ENCODE assay signal across 9 cellular contexts in genomic region chr2:11417946-11418585, GRCh38. TPM values are rescaled to one million over a fixed set of nuclear protein-coding genes. Genes with fewer than 3 reads are reported as not detected.
DNase-seq lines count a peak whose midpoint lies in the region; ATAC-seq, FAIRE-seq and TF ChIP-seq lines count a peak whose summit lies in the region.
"Had no signal": no experiment of that assay in that cellular context is flagged by ENCODE, and none has a peak within 500 bp of the region (broad histone marks: within the 10 kb centered on the region; RNA-seq: fewer than 3 reads in every experiment).

No MANE protein-coding gene starts in this region.

- intact Hi-C loops in esophagus muscularis mucosa (cut with DNase I), result loop anchor here (10.0 kb wide), 1 partner anchor 283 kb away; a partner anchor contains a TSS
- intact Hi-C loops in upper lobe of right lung (cut with DNase I), result loop anchor here (10.0 kb wide), 2 partner anchors 183 to 283 kb away; a partner anchor contains a TSS

- ATAC-seq in upper lobe of right lung (peak; percentile 64), HG03432 (IDR thresholded peaks at IDR 0.05; ENCODE audit: unreplicated experiment) (no peak)

- H3K9me3 ChIP-seq in esophagus muscularis mucosa (peaks cover 0 to 6% (median 0%) of the 10 kb centered on the region in 4 donors), upper lobe of right lung (no peaks in the 10 kb centered on the region)

- DNase-seq in stimulated activated CD4-positive, alpha-beta T cell treated with anti-CD3 and anti-CD28 coated beads, Interleukin-15, amount 100 ng/mL, for 24 hours, result peak; percentile 15
- no peak for DNase-seq in stimulated activated CD4-positive, alpha-beta T cell treated with anti-CD3 and anti-CD28 coated beads, Interleukin-2, amount 100 ng/mL, for 48 hours
- DNase-seq in NCI-H69 (lab: John Stamatoyannopoulos, UW) (peak; percentile 56), esophagus muscularis mucosa (ENCODE audit: extremely low spot score) (no peak), upper lobe of right lung (no peak), cortex of kidney (lab: John Stamatoyannopoulos, UW) (no peak), RCC 7860 (ENCODE audit: low spot score) (no peak)

- H3K36me3 ChIP-seq in esophagus muscularis mucosa (no peaks in the 10 kb centered on the region), upper lobe of right lung (no peaks in the 10 kb centered on the region)

- no peak for TF ChIP-seq EP300 in esophagus muscularis mucosa (IDR thresholded peaks at IDR 0.05)

- FAIRE-seq in RCC 7860 (lab: Jason Lieb, UNC), result no peak

- 59% methylated on average over 8 of the region's 8 CpGs for WGBS in esophagus muscularis mucosa

- H3K27me3 ChIP-seq in esophagus muscularis mucosa, result no peaks in the 10 kb centered on the region
- no peaks in the 10 kb centered on the region for H3K27me3 ChIP-seq in upper lobe of right lung

- peaks cover 4 to 11% (median 8%) of the 10 kb centered on the region in 4 donors for H3K4me1 ChIP-seq in esophagus muscularis mucosa
- H3K4me1 ChIP-seq in upper lobe of right lung, result no peaks in the 10 kb centered on the region

- H3K27ac ChIP-seq in esophagus muscularis mucosa (replicated peaks in 1 of 4) (no peak overlapping the region), upper lobe of right lung (no peak overlapping the region)
- H3K27ac ChIP-seq: SK-N-MC had no signal

- H3K4me3 ChIP-seq in esophagus muscularis mucosa (no peak overlapping the region), upper lobe of right lung (no peak overlapping the region)
- H3K4me3 ChIP-seq: SK-N-MC had no signal

- no peak for TF ChIP-seq POLR2A in esophagus muscularis mucosa (IDR thresholded peaks at IDR 0.05; ENCODE audit: low read depth)

- TF ChIP-seq CTCF in esophagus muscularis mucosa (IDR thresholded peaks at IDR 0.05), result peak in 2 of 3 experiments; percentile 11 to 23
- TF ChIP-seq CTCF in upper lobe of right lung (IDR thresholded peaks at IDR 0.05), result peak; percentile 42

RNA-seq across cellular contexts. Expression of gene E2F6, which starts 47.9 kb away (rescaled TPM):
- total RNA-seq in esophagus muscularis mucosa, result 10 to 100 TPM; 10.9 to 18.0 (median 17.0) TPM
- 14.5 TPM for total RNA-seq in upper lobe of right lung

Comparison
In these comparisons a context has a peak if more than half of its experiments do, and no peak if none do; other contexts are left out.
1. DNase-seq: peak in stimulated activated CD4-positive, alpha-beta T cell treated with anti-CD3 and anti-CD28 coated beads, Interleukin-15, amount 100 ng/mL, for 24 hours (single experiment) and NCI-H69 (single experiment); none in stimulated activated CD4-positive, alpha-beta T cell treated with anti-CD3 and anti-CD28 coated beads, Interleukin-2, amount 100 ng/mL, for 48 hours (0 of 2), esophagus muscularis mucosa (single experiment), upper lobe of right lung (single experiment), cortex of kidney (single experiment) and RCC 7860 (single experiment).